In genomic region chr2:3519255-3520190, GRCh38 we compare ENCODE assay signal across 8 cellular contexts. TPM values are rescaled to one million over a fixed set of nuclear protein-coding genes. Genes with fewer than 3 reads are reported as not detected.
DNase-seq lines count a peak whose midpoint lies in the region; ATAC-seq, FAIRE-seq and TF ChIP-seq lines count a peak whose summit lies in the region.

Gene ADI1, minus strand, starts transcription at chr2:3519531. Its CDS starts 44 bp downstream, at chr2:3519487.

- TF ChIP-seq CTCF in neutrophil (IDR thresholded peaks at IDR 0.05): no peak

- peak within 1 kb of the TSS; percentile 85 for H3K27ac ChIP-seq in neutrophil

- no peaks in the 10 kb centered on the region for H3K9me3 ChIP-seq in neutrophil

- DNase-seq in ELF-1 (ENCODE audit: low read depth, low spot score): peak; percentile 93
- peak; percentile 72 for DNase-seq in Jurkat, Clone E6-1 (ENCODE audit: low read depth, low spot score)
- peak; percentile 81 to 82 for DNase-seq in SHP77 (lab: John Stamatoyannopoulos, UW)
- peak; percentile 56 to 71 (median 66) for DNase-seq in activated naive CD4-positive, alpha-beta T cell (lab: John Stamatoyannopoulos, UW)
- peak; percentile 73 to 81 for DNase-seq in frontal cortex (ENCODE audit: low spot score in 2 of 2)
- DNase-seq in superior temporal gyrus (ENCODE audit: extremely low spot score): peak; percentile 50

- no peaks in the 10 kb centered on the region for H3K27me3 ChIP-seq in neutrophil

- H3K4me1 ChIP-seq in neutrophil (ENCODE audit: control insufficient read depth in 1 of 2, insufficient read depth in 1 of 2, low read depth in 1 of 2, low read length in 1 of 2): peaks cover 13 to 14% of the 10 kb centered on the region in 2 experiments

- ATAC-seq in GM21723 (IDR thresholded peaks at IDR 0.05; ENCODE audit: unreplicated experiment): peak; percentile 67

- peak within 1 kb of the TSS; percentile 82 for H3K4me3 ChIP-seq in Jurkat, Clone E6-1 (ENCODE audit: low read length)
- peak within 1 kb of the TSS; percentile 90 to 91 for H3K4me3 ChIP-seq in neutrophil (ENCODE audit: low read depth in 1 of 2, low read length in 1 of 2)

- FAIRE-seq in frontal cortex (lab: Jason Lieb, UNC): no peak

- H3K36me3 ChIP-seq in neutrophil: no peaks in the 10 kb centered on the region

RNA-seq across cellular contexts. Expression of gene ADI1, which starts in this region (rescaled TPM):
- polyA plus RNA-seq in Jurkat, Clone E6-1 (2012; ENCODE audit: insufficient read depth, insufficient read length): 47.0 TPM
- 11.8 TPM for total RNA-seq in frontal cortex

Comparison
In these comparisons a context has a peak if more than half of its experiments do, and no peak if none do; other contexts are left out.
1. Peak in every context shown above with its lines: DNase-seq, ATAC-seq, H3K4me3 ChIP-seq and H3K27ac ChIP-seq.